In genomic region chr16:71808593-71809449, GRCh38 we compare ENCODE assay signal across 1 cellular context.
TF ChIP-seq lines count a peak whose summit lies in the region.

TSS of gene AP1G1 (minus strand) at chr16:71808834. CDS start at chr16:71789479, 19,355 bp downstream.

TF ChIP-seq in HepG2, 621 proteins besides CTCF, POLR2A, EP300 and RAD21 (continued from another document):
- peak; percentile 80; the same call in 1 of the 2 replicates for TF ChIP-seq ATF6 (CRISPR knock-in tag; conservative IDR thresholded peaks at IDR 0.05)
- peak; percentile 88 for TF ChIP-seq UBTF (CRISPR knock-in tag; IDR thresholded peaks at IDR 0.05)
- no peak for TF ChIP-seq GTF3A (CRISPR knock-in tag; conservative IDR thresholded peaks at IDR 0.05)
- TF ChIP-seq DMTF1 (CRISPR knock-in tag; IDR thresholded peaks at IDR 0.05): no peak
- peak; percentile 47; the same call in 1 of the 2 replicates for TF ChIP-seq ZNF160 (CRISPR knock-in tag; IDR thresholded peaks at IDR 0.05)
- TF ChIP-seq NR3C1 (CRISPR knock-in tag; IDR thresholded peaks at IDR 0.05): no peak
- peak; percentile 85 for TF ChIP-seq ZSCAN31 (CRISPR knock-in tag; IDR thresholded peaks at IDR 0.05; ENCODE audit: low read depth)
- TF ChIP-seq ZNF281 (CRISPR knock-in tag; IDR thresholded peaks at IDR 0.05; ENCODE audit: borderline replicate concordance): peak; percentile 80
- TF ChIP-seq ZNF460 (CRISPR knock-in tag; IDR thresholded peaks at IDR 0.05; ENCODE audit: borderline replicate concordance): no peak; the same call in 1 of the 2 replicates
- TF ChIP-seq ZNF720 (CRISPR knock-in tag; IDR thresholded peaks at IDR 0.05): 0 out of 2 replicates have a peak, but pooled peaks have one; percentile 61
- TF ChIP-seq ZNF713 (CRISPR knock-in tag; IDR thresholded peaks at IDR 0.05): no peak
- peak; percentile 83; the same call in 1 of the 2 replicates for TF ChIP-seq ZNF773 (CRISPR knock-in tag; IDR thresholded peaks at IDR 0.05; ENCODE audit: borderline replicate concordance)
- TF ChIP-seq ZNF337 (CRISPR knock-in tag; IDR thresholded peaks at IDR 0.05; ENCODE audit: borderline replicate concordance, low read depth): no peak
- TF ChIP-seq ZNF781 (CRISPR knock-in tag; IDR thresholded peaks at IDR 0.05; ENCODE audit: borderline replicate concordance, not compliant biosample characterization): peak; percentile 74
- no peak for TF ChIP-seq NFIC (IDR thresholded peaks at IDR 0.05; ENCODE audit: low read length)
- TF ChIP-seq SRSF9 (IDR thresholded peaks at IDR 0.05; ENCODE audit: borderline replicate concordance, insufficient read depth, low read depth, low read length, poor library complexity, severe bottlenecking): no peak
- peak; percentile 78; the same call in 1 of the 2 replicates for TF ChIP-seq CBX5 (CRISPR knock-in tag; IDR thresholded peaks at IDR 0.05; ENCODE audit: borderline replicate concordance)
- no peak for TF ChIP-seq HMGA1 (CRISPR knock-in tag; conservative IDR thresholded peaks at IDR 0.05)
- no peak for TF ChIP-seq SMC3 (IDR thresholded peaks at IDR 0.05; ENCODE audit: low read length)
- no peak for TF ChIP-seq ZUFSP (CRISPR knock-in tag; IDR thresholded peaks at IDR 0.05; ENCODE audit: borderline replicate concordance)
- no peak for TF ChIP-seq JDP2 (CRISPR knock-in tag; IDR thresholded peaks at IDR 0.05; ENCODE audit: borderline replicate concordance)
- peak; percentile 80; the same call in 1 of the 2 replicates for TF ChIP-seq ELF1 (CRISPR knock-in tag; IDR thresholded peaks at IDR 0.05)
- TF ChIP-seq RNF219 (CRISPR knock-in tag; IDR thresholded peaks at IDR 0.05): peak; percentile 52; the same call in 1 of the 2 replicates
- peak; percentile 86 for TF ChIP-seq MXD4 (CRISPR knock-in tag; IDR thresholded peaks at IDR 0.05)
- peak; percentile 35 for TF ChIP-seq ZNF770 (CRISPR knock-in tag; IDR thresholded peaks at IDR 0.05)
- TF ChIP-seq SSRP1 (CRISPR knock-in tag; IDR thresholded peaks at IDR 0.05): 0 out of 2 replicates have a peak, but pooled peaks have one; percentile 7
- TF ChIP-seq MTA1 (CRISPR knock-in tag; IDR thresholded peaks at IDR 0.05; ENCODE audit: borderline replicate concordance): peak; percentile 68; the same call in 1 of the 2 replicates
- TF ChIP-seq ZNF784 (CRISPR knock-in tag; IDR thresholded peaks at IDR 0.05; ENCODE audit: borderline replicate concordance): no peak
- TF ChIP-seq SRF (IDR thresholded peaks at IDR 0.05; ENCODE audit: low read depth, low read length): peak; percentile 76
- TF ChIP-seq SRSF4 (IDR thresholded peaks at IDR 0.05; ENCODE audit: low read depth, low read length, poor library complexity, severe bottlenecking): no peak
- TF ChIP-seq TFAP4 (IDR thresholded peaks at IDR 0.05; ENCODE audit: borderline replicate concordance, low read depth): peak; percentile 54; the same call in 1 of the 2 replicates
- no peak; the same call in 1 of the 2 replicates for TF ChIP-seq STAG1 (CRISPR knock-in tag; IDR thresholded peaks at IDR 0.05)
- no peak for TF ChIP-seq ADNP (CRISPR knock-in tag; IDR thresholded peaks at IDR 0.05)
- TF ChIP-seq PAF1 (CRISPR knock-in tag; IDR thresholded peaks at IDR 0.05): no peak
- TF ChIP-seq HMG20A (CRISPR knock-in tag; IDR thresholded peaks at IDR 0.05; ENCODE audit: borderline replicate concordance): 0 out of 2 replicates have a peak, but pooled peaks have one; percentile 28
- no peak; the same call in 1 of the 2 replicates for TF ChIP-seq ELF4 (CRISPR knock-in tag; IDR thresholded peaks at IDR 0.05; ENCODE audit: borderline replicate concordance)
- no peak for TF ChIP-seq KLF13 (CRISPR knock-in tag; IDR thresholded peaks at IDR 0.05)
